ENCODE assay signal across 8 cellular contexts in the genomic region with DNA sequence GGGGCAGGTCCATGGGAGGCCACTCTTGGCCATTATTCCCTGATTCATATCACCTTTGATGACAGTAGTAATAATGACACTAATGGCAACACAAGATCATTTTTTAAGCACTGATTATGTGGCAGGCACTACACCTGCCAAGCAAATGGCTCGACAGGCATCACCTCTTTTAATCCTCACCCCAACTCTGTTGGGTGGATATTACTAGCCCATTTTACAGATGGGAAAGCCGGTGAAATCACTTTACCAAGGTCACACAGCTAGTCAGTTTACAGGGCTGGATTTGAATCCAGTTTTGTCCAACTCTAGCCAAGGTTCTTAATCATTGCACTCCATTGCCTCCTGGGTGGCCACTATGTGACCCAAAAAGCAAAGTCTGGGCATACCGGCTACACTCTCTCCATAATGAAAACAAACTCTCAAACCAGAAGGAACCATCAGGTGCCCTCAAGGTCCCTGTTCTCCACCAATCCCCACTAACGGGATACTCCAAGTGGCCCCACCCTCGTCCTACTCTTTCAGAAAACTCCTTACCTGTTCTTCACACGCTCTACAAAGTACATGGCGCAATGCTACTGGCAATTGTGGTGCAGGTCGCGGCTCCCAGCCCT. TPM values are rescaled to one million over a fixed set of nuclear protein-coding genes. Genes with fewer than 3 reads are reported as not detected.
DNase-seq lines count a peak whose midpoint lies in the region; ATAC-seq and TF ChIP-seq lines count a peak whose summit lies in the region.

No MANE protein-coding gene starts in this region.

- DNase-seq in NCI-H146 (lab: John Stamatoyannopoulos, UW): peak; percentile 30
- DNase-seq in NCI-H146 treated with DMSO at 0.1 percent for 48 hours (lab: John Stamatoyannopoulos, UW; ENCODE audit: unreplicated experiment): no peak
- no peak for DNase-seq in breast epithelium (ENCODE audit: low spot score in 2 of 2)
- no peak for DNase-seq in lower leg skin (ENCODE audit: low spot score in 2 of 2)
- no peak for DNase-seq in upper lobe of right lung
- DNase-seq in hippocampal formation (lab: John Stamatoyannopoulos, UW): no peak

- H3K9ac ChIP-seq in Loucy (ENCODE audit: low read depth, low read length, poor library complexity, severe bottlenecking): peak overlapping the region; percentile 99

- no peaks in the 10 kb centered on the region for H3K36me3 ChIP-seq in Loucy (ENCODE audit: insufficient read depth, low read length)
- H3K36me3 ChIP-seq in breast epithelium: no peaks in the 10 kb centered on the region
- H3K36me3 ChIP-seq in upper lobe of right lung: no peaks in the 10 kb centered on the region

- ATAC-seq in upper lobe of right lung (peak; percentile 62), GM21717 (IDR thresholded peaks at IDR 0.05; ENCODE audit: unreplicated experiment) (no peak)

- peak overlapping the region; percentile 81 to 90 for H3K27ac ChIP-seq in breast epithelium
- H3K27ac ChIP-seq in upper lobe of right lung: peak overlapping the region; percentile 80

- H3K4me1 ChIP-seq in Loucy (ENCODE audit: insufficient read depth, low read length, poor library complexity, severe bottlenecking): peaks cover 61% of the 10 kb centered on the region
- peaks cover 0 to 8% of the 10 kb centered on the region in 2 donors for H3K4me1 ChIP-seq in breast epithelium
- peaks cover 13% of the 10 kb centered on the region for H3K4me1 ChIP-seq in upper lobe of right lung

- H3K27me3 ChIP-seq in Loucy (ENCODE audit: insufficient read depth, low read length, poor library complexity, severe bottlenecking) (no peaks in the 10 kb centered on the region), breast epithelium (no peaks in the 10 kb centered on the region), upper lobe of right lung (no peaks in the 10 kb centered on the region)

- peak overlapping the region; percentile 88 for H2AFZ ChIP-seq in Loucy (ENCODE audit: low read length)

- TF ChIP-seq POLR2A in breast epithelium (IDR thresholded peaks at IDR 0.05) (no peak), lower leg skin (IDR thresholded peaks at IDR 0.05) (no peak)

- H3K4me2 ChIP-seq in Loucy (ENCODE audit: low read depth, low read length, poor library complexity, severe bottlenecking): peak overlapping the region; percentile 97

- H3K9me2 ChIP-seq in Loucy (replicated peaks; ENCODE audit: low read depth, low read length): no peaks in the 10 kb centered on the region

- peaks cover 29% of the 10 kb centered on the region for H4K20me1 ChIP-seq in Loucy (ENCODE audit: insufficient read depth, low read length, poor library complexity, severe bottlenecking)

- no peak for TF ChIP-seq CTCF in Loucy (conservative IDR thresholded peaks at IDR 0.05; ENCODE audit: low read length)
- no peak for TF ChIP-seq CTCF in breast epithelium (IDR thresholded peaks at IDR 0.05)
- TF ChIP-seq CTCF in lower leg skin (IDR thresholded peaks at IDR 0.05): no peak
- TF ChIP-seq CTCF in upper lobe of right lung (IDR thresholded peaks at IDR 0.05): no peak

- no peaks in the 10 kb centered on the region for H3F3A ChIP-seq in Loucy (ENCODE audit: low read depth)

- H3K4me3 ChIP-seq in Loucy (ENCODE audit: low read length, poor library complexity, severe bottlenecking) (peak overlapping the region; percentile 100), breast epithelium (peak overlapping the region; percentile 76 to 98 (median 88)), lower leg skin (ENCODE audit: low read depth, poor library complexity, severe bottlenecking) (peak overlapping the region; percentile 91), upper lobe of right lung (peak overlapping the region; percentile 91)

- peaks cover 61% of the 10 kb centered on the region for H3K79me2 ChIP-seq in Loucy (ENCODE audit: insufficient read depth, low read length)

- H3K9me3 ChIP-seq in Loucy (ENCODE audit: insufficient read depth, low read depth, low read length): no peaks in the 10 kb centered on the region
- H3K9me3 ChIP-seq in breast epithelium: no peaks in the 10 kb centered on the region
- H3K9me3 ChIP-seq in upper lobe of right lung: no peaks in the 10 kb centered on the region

- WGBS in lower leg skin, 2 donors: 19 to 22% methylated on average over 9 of the region's 9 CpGs

- intact Hi-C loops in breast epithelium (cut with DNase I; ENCODE audit: low total_unique reads) (no loop called here), lower leg skin (cut with DNase I; ENCODE audit: low total_unique reads) (no loop called here), upper lobe of right lung (cut with DNase I) (no loop called here)

RNA-seq across cellular contexts. Expression of a gene that starts 0.7 kb away (rescaled TPM):
- 10 to 100 TPM; 44.5 to 77.4 (median 60.6) TPM for total RNA-seq in breast epithelium
- total RNA-seq in lower leg skin: 10 to 100 TPM; 53.5 to 74.2 (median 55.7) TPM
- total RNA-seq in upper lobe of right lung: 54.2 TPM
